ENCODE assay signal across 33 cellular contexts in the genomic region with DNA sequence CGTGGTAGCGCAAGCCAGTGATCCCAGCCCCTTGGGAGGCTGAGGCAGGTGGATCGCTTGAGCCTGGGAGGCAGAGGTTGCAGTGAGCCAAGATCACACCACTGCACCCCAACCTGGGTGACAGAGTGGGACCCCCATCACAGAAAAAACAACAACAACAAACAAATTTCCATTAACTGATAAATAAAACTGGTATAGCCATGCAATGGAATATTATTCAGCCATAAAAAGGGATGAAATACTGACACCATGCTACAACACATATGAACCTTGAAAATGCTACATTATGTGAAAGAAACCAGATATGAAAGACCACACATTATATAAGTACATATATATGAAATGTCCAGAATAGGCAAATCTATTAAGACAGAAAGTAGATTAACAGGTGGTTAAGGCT.
"Had no signal": no experiment of that assay in that cellular context is flagged by ENCODE, and none has a peak within 500 bp of the region (broad histone marks: within the 10 kb centered on the region; RNA-seq: fewer than 3 reads in every experiment).

No MANE protein-coding gene starts in this region.

- FAIRE-seq: astrocyte, bronchial epithelial cell, colon had no signal

- H3K27me3 ChIP-seq: adrenal gland, ascending aorta, body of pancreas, brain microvascular endothelial cell, breast epithelium, cardiac muscle cell had no signal

- DNase-seq: activated effector memory CD4-positive, alpha-beta T cell treated with anti-CD3 and anti-CD28 coated beads, Interleukin-2, amount 50 U/mL, for 16 hours; activated effector memory CD4-positive, alpha-beta T cell treated with Interleukin-2 at 50 U/mL for 16 hours; activated gamma-delta T cell; activated gamma-delta T cell treated with Interleukin-2 at 50 U/mL for 16 hours; activated naive CD4-positive, alpha-beta T cell; activated naive CD4-positive, alpha-beta T cell treated with anti-CD3 and anti-CD28 coated beads for 36 hours; activated naive CD4-positive, alpha-beta T cell treated with anti-CD3 and anti-CD28 coated beads, Interleukin-2, amount 10 ng/mL, durations not matched to agents 7 days and 5 days; activated naive CD4-positive, alpha-beta T cell treated with anti-CD3 and anti-CD28 coated beads, Interleukin-2, amount 50 U/mL, for 16 hours; activated naive CD4-positive, alpha-beta T cell treated with Interleukin-2 at 50 U/mL for 16 hours; activated naive CD8-positive, alpha-beta T cell treated with anti-CD3 and anti-CD28 coated beads for 36 hours; activated naive CD8-positive, alpha-beta T cell treated with anti-CD3 and anti-CD28 coated beads, Interleukin-2, amount 10 ng/mL, durations not matched to agents 7 days and 5 days; activated naive CD8-positive, alpha-beta T cell treated with anti-CD3 and anti-CD28 coated beads, Interleukin-2, amount 50 U/mL, for 24 hours; activated T-cell treated with anti-CD3 and anti-CD28 coated beads, Interleukin-2, amount 50 U/mL, for 4 hours; activated T-cell treated with anti-CD3 and anti-CD28 coated beads, Interleukin-2, amount 50 U/mL, for 48 hours; activated T-cell treated with anti-CD3 and anti-CD28 coated beads, Interleukin-2, amount 50 U/mL, for 72 hours; adrenal gland; amniotic stem cell; amygdala; anterior cingulate cortex; aorta; body of pancreas; brain microvascular endothelial cell; caudate nucleus; central memory CD4-positive, alpha-beta T cell; cerebellar nuclear complex had no signal

- H3K4me1 ChIP-seq: breast epithelium had no signal

- H3K36me3 ChIP-seq: breast epithelium, cardiac muscle cell had no signal

- H3K27ac ChIP-seq: adrenal gland, ascending aorta, body of pancreas, brain microvascular endothelial cell, breast epithelium, cardiac muscle cell had no signal

- H3K4me3 ChIP-seq: adrenal gland, ascending aorta, body of pancreas, breast epithelium, cardiac muscle cell had no signal

- ATAC-seq: activated naive CD4-positive, alpha-beta T cell treated with anti-CD3 and anti-CD28 coated beads, Interleukin-2, amount 50 U/mL, for 72 hours; activated naive CD8-positive, alpha-beta T cell treated with anti-CD3 and anti-CD28 coated beads, Interleukin-2, amount 50 U/mL, for 24 hours; activated T-cell treated with anti-CD3 and anti-CD28 coated beads, Interleukin-2, amount 50 U/mL, for 4 hours; activated T-cell treated with anti-CD3 and anti-CD28 coated beads, Interleukin-2, amount 50 U/mL, for 72 hours; activated T-helper 17 cell treated with anti-CD3 and anti-CD28 coated beads, Interleukin-2, amount 50 U/mL, for 72 hours; body of pancreas had no signal

- H3K9me3 ChIP-seq: adrenal gland, ascending aorta, body of pancreas, breast epithelium had no signal
